Comparison of ENCODE assay signal across 7 cellular contexts in genomic region chr4:166723532-166724140, GRCh38.
"Had no signal": no experiment of that assay in that cellular context is flagged by ENCODE, and none has a peak within 500 bp of the region (broad histone marks: within the 10 kb centered on the region; RNA-seq: fewer than 3 reads in every experiment).

No MANE protein-coding gene starts in this region.

- H3K27me3 Mint-ChIP-seq: IgD-negative memory B cell had no signal

- H3K27ac ChIP-seq: GM23248 had no signal

- H3K4me1 Mint-ChIP-seq: IgD-negative memory B cell had no signal

- ATAC-seq: HepG2 had no signal

- H2AFZ ChIP-seq: GM23248 had no signal

- H3K4me3 Mint-ChIP-seq: IgD-negative memory B cell had no signal

- DNase-seq: GM23248, GOT3, H7, KBM-7 had no signal

- H3K27ac Mint-ChIP-seq: IgD-negative memory B cell had no signal

- H3K9ac ChIP-seq: GM23248 had no signal

- H3K4me3 ChIP-seq: GM23248, HAP-1 had no signal

- H3K4me1 ChIP-seq: HAP-1 had no signal

- H3K36me3 Mint-ChIP-seq: IgD-negative memory B cell had no signal

- H3K36me3 ChIP-seq: HAP-1 had no signal

- H3K9me3 ChIP-seq: HAP-1 had no signal
